Comparison of ENCODE assay signal across 8 cellular contexts in genomic region chr16:12573730-12574383, GRCh38.
DNase-seq lines count a peak whose midpoint lies in the region; ATAC-seq, FAIRE-seq and TF ChIP-seq lines count a peak whose summit lies in the region.

No MANE protein-coding gene starts in this region.

- TF ChIP-seq CTCF in LNCaP clone FGC (IDR thresholded peaks at IDR 0.05; ENCODE audit: control insufficient read depth, extremely low read depth, insufficient read depth) (peak; percentile 70), K562 (IDR thresholded peaks at IDR 0.05 in 2 of 3, conservative IDR thresholded peaks at IDR 0.05 in 1 of 3; ENCODE audit: insufficient read depth in 2 of 3, low read depth in 1 of 3, low read length in 3 of 3) (peak; percentile 89 to 90 (median 90))

- POLR2A ChIA-PET in K562 (lab: Yijun Ruan, JAX): interaction anchor here (0.7 to 1.3 kb wide), 6 partner anchors 11 to 331 kb away, joined by 3 to 5 read pairs (median 4); no protein-coding TSS in a partner anchor

- 16% methylated on average over 12 of the region's 12 CpGs for WGBS in K562 (ENCODE audit: insufficient coverage, low coverage, missing lambda C conversion rate)

- CTCF ChIA-PET in K562 (lab: Yijun Ruan, JAX; ENCODE audit: low intra/inter-chr PET ratio): interaction anchor here (0.6 to 2.4 kb wide), 3 partner anchors 46 to 245 kb away, joined by 3 to 17 read pairs (median 3); no protein-coding TSS in a partner anchor

- peaks cover 4% of the 10 kb centered on the region; the same call in 1 of the 2 replicates for H4K20me1 ChIP-seq in K562 (replicated peaks; ENCODE audit: control insufficient read depth, insufficient read depth, low read length)

- 0 out of 5 replicates have a peak, but pooled peaks cover 0 to 4% of the 10 kb centered on the region in 2 experiments for H3K27me3 ChIP-seq in K562 (ENCODE audit: control insufficient read depth in 2 of 2, insufficient read depth in 2 of 2, low read length in 2 of 2)

- TF ChIP-seq EP300 in K562 (IDR thresholded peaks at IDR 0.05; ENCODE audit: low read length): peak; percentile 41; the same call in 1 of the 2 replicates

- FAIRE-seq in TTC549 (lab: Jason Lieb, UNC) (peak; percentile 9), K562 (lab: Jason Lieb, UNC) (peak; percentile 94)

- peak; percentile 93 for ATAC-seq in K562
- ATAC-seq in HG03565 (IDR thresholded peaks at IDR 0.05; ENCODE audit: unreplicated experiment): no peak
- no peak for ATAC-seq in HG03571 (IDR thresholded peaks at IDR 0.05; ENCODE audit: unreplicated experiment)

- in situ Hi-C loops in K562 (cut with MboI): loop anchor here (5.0 kb wide), 1 partner anchor 248 kb away; no protein-coding TSS in a partner anchor

- H3K9me1 ChIP-seq in K562 (ENCODE audit: control insufficient read depth, insufficient read depth, low read length): no peaks in the 10 kb centered on the region

- no peak overlapping the region for H3K4me3 ChIP-seq in LNCaP clone FGC (ENCODE audit: low read depth, low read length)
- no peak overlapping the region for H3K4me3 ChIP-seq in K562

- H2AFZ ChIP-seq in K562 (ENCODE audit: low read depth, low read length): no peak overlapping the region

- H3K36me3 ChIP-seq in K562 (ENCODE audit: control insufficient read depth, insufficient read depth, low read length): no peaks in the 10 kb centered on the region

- no peak overlapping the region for H3K27ac ChIP-seq in K562 (ENCODE audit: extremely low read depth, low read depth, low read length)

- no peaks in the 10 kb centered on the region for H3K79me2 ChIP-seq in K562 (ENCODE audit: control insufficient read depth, insufficient read depth, low read length)

- intact Hi-C loops in K562 (cut with micrococcal nuclease): loop anchor here (1.0 kb wide), 1 partner anchor 245 kb away; no protein-coding TSS in a partner anchor

- DNase-seq in DMS153 (lab: John Stamatoyannopoulos, UW) (peak; percentile 19), LNCaP clone FGC (ENCODE audit: low read depth) (peak; percentile 7), K562 (ENCODE audit: extremely low read depth in 1 of 4, low spot score in 3 of 4) (peak; percentile 80 to 88 (median 87)), kidney glomerular epithelial cell (lab: John Stamatoyannopoulos, UW) (peak; percentile 15)
- peak; percentile 32 to 74 (median 54) for DNase-seq in stimulated activated CD4-positive, alpha-beta T cell treated with anti-CD3 and anti-CD28 coated beads, TNF-alpha, amount 100 ng/mL, for 24 hours (ENCODE audit: low read depth in 3 of 3)

- no peaks in the 10 kb centered on the region for H3K4me1 ChIP-seq in K562 (replicated peaks in 1 of 2; ENCODE audit: control insufficient read depth in 2 of 2, insufficient read depth in 2 of 2, low read length in 2 of 2)

- H3K9ac ChIP-seq in K562 (ENCODE audit: insufficient read depth in 1 of 2, low read depth in 2 of 2, low read length in 2 of 2): no peak overlapping the region

- no TSS peak for BruUV-seq in K562 (replicated peaks; lab: Mats Ljungman, UMichigan)

- peak; percentile 88 to 97 for TF ChIP-seq RAD21 in K562 (CRISPR knock-in tag; conservative IDR thresholded peaks at IDR 0.05 in 1 of 2, IDR thresholded peaks at IDR 0.05 in 1 of 2)

- H3K4me2 ChIP-seq in K562 (ENCODE audit: insufficient read depth, low read length): no peak overlapping the region

- no peaks in the 10 kb centered on the region for H3K9me3 ChIP-seq in K562 (replicated peaks; ENCODE audit: control insufficient read depth, insufficient read depth, low read depth, low read length)

- no peak for TF ChIP-seq POLR2A in K562 (conservative IDR thresholded peaks at IDR 0.05)

TF ChIP-seq in K562, 482 proteins besides CTCF, POLR2A, EP300 and RAD21 (continues in another document):
- TF ChIP-seq, protein P1, sequence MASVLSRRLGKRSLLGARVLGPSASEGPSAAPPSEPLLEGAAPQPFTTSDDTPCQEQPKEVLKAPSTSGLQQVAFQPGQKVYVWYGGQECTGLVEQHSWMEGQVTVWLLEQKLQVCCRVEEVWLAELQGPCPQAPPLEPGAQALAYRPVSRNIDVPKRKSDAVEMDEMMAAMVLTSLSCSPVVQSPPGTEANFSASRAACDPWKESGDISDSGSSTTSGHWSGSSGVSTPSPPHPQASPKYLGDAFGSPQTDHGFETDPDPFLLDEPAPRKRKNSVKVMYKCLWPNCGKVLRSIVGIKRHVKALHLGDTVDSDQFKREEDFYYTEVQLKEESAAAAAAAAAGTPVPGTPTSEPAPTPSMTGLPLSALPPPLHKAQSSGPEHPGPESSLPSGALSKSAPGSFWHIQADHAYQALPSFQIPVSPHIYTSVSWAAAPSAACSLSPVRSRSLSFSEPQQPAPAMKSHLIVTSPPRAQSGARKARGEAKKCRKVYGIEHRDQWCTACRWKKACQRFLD (CRISPR knock-in tag; IDR thresholded peaks at IDR 0.05): no peak
- no peak for TF ChIP-seq HOXB6 (CRISPR knock-in tag; IDR thresholded peaks at IDR 0.05; ENCODE audit: borderline replicate concordance)
- TF ChIP-seq SNIP1 (IDR thresholded peaks at IDR 0.05; ENCODE audit: low read depth): no peak
- TF ChIP-seq, protein P2, sequence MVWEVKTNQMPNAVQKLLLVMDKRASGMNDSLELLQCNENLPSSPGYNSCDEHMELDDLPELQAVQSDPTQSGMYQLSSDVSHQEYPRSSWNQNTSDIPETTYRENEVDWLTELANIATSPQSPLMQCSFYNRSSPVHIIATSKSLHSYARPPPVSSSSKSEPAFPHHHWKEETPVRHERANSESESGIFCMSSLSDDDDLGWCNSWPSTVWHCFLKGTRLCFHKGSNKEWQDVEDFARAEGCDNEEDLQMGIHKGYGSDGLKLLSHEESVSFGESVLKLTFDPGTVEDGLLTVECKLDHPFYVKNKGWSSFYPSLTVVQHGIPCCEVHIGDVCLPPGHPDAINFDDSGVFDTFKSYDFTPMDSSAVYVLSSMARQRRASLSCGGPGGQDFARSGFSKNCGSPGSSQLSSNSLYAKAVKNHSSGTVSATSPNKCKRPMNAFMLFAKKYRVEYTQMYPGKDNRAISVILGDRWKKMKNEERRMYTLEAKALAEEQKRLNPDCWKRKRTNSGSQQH (CRISPR knock-in tag; IDR thresholded peaks at IDR 0.05): no peak
- peak; percentile 36; the same call in 1 of the 2 replicates for TF ChIP-seq JUND (IDR thresholded peaks at IDR 0.05; ENCODE audit: borderline replicate concordance, low read depth, low read length)
- no peak; the same call in 2 of the 3 replicates for TF ChIP-seq JUND (tag; IDR thresholded peaks at IDR 0.05; ENCODE audit: borderline replicate concordance, low read depth, low read length)
- TF ChIP-seq PCBP1 (IDR thresholded peaks at IDR 0.05; ENCODE audit: low read depth, low read length, poor library complexity, severe bottlenecking): no peak
- TF ChIP-seq ADNP (tag; IDR thresholded peaks at IDR 0.05): 0 out of 2 replicates have a peak, but pooled peaks have one; percentile 32
- no peak for TF ChIP-seq TSHZ1 (CRISPR knock-in tag; IDR thresholded peaks at IDR 0.05)
- TF ChIP-seq, protein P3, sequence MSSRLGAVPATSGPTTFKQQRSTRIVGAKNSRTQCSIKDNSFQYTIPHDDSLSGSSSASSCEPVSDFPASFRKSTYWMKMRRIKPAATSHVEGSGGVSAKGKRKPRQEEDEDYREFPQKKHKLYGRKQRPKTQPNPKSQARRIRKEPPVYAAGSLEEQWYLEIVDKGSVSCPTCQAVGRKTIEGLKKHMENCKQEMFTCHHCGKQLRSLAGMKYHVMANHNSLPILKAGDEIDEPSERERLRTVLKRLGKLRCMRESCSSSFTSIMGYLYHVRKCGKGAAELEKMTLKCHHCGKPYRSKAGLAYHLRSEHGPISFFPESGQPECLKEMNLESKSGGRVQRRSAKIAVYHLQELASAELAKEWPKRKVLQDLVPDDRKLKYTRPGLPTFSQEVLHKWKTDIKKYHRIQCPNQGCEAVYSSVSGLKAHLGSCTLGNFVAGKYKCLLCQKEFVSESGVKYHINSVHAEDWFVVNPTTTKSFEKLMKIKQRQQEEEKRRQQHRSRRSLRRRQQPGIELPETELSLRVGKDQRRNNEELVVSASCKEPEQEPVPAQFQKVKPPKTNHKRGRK (tag; IDR thresholded peaks at IDR 0.05): no peak
- TF ChIP-seq SIX5 (IDR thresholded peaks at IDR 0.05; ENCODE audit: borderline replicate concordance in 1 of 2, insufficient read depth in 1 of 2, low read depth in 1 of 2, low read length in 2 of 2): no peak
- TF ChIP-seq ZNF384 (IDR thresholded peaks at IDR 0.05; ENCODE audit: low read depth, low read length): no peak
- TF ChIP-seq RBM22 (IDR thresholded peaks at IDR 0.05; ENCODE audit: low read depth, low read length, poor library complexity, severe bottlenecking): no peak

Comparison
In these comparisons a context has a peak if more than half of its experiments do, and no peak if none do; other contexts are left out.
1. DNase-seq: peak in every context shown above with its lines; median percentile 87 in K562; 54 in stimulated activated CD4-positive, alpha-beta T cell treated with anti-CD3 and anti-CD28 coated beads, TNF-alpha, amount 100 ng/mL, for 24 hours; 19 in DMS153; 15 in kidney glomerular epithelial cell; 7 in LNCaP clone FGC.